ENCODE assay signal across 1 cellular context in genomic region chr5:161549106-161549505, GRCh38.
TF ChIP-seq lines count a peak whose summit lies in the region.

No MANE protein-coding gene starts in this region.

TF ChIP-seq in WTC11, 78 proteins besides CTCF, POLR2A, EP300 and RAD21 (continued from another document):
- TF ChIP-seq AR (CRISPR knock-in tag; IDR thresholded peaks at IDR 0.05) = no peak
